Comparison of ENCODE assay signal across 24 cellular contexts in genomic region chr17:51813166-51813783, GRCh38.
"Had no signal": no experiment of that assay in that cellular context is flagged by ENCODE, and none has a peak within 500 bp of the region (broad histone marks: within the 10 kb centered on the region; RNA-seq: fewer than 3 reads in every experiment).

No MANE protein-coding gene starts in this region.

- H3K4me3 ChIP-seq: left lung, lung, neural progenitor cell, tibial nerve had no signal

- H3K4me3 Mint-ChIP-seq: activated CD4-positive, alpha-beta T cell treated with anti-CD3 and anti-CD28 coated beads, Interleukin-2, amount 10 ng/mL, durations not matched to agents 7 days and 5 days; activated CD8-positive, alpha-beta memory T cell treated with anti-CD3 and anti-CD28 coated beads, Interleukin-2, amount 10 ng/mL, durations not matched to agents 7 days and 5 days; activated CD8-positive, alpha-beta T cell treated with anti-CD3 and anti-CD28 coated beads for 36 hours; activated naive CD4-positive, alpha-beta T cell treated with anti-CD3 and anti-CD28 coated beads, Interleukin-2, amount 10 ng/mL, durations not matched to agents 7 days and 5 days; dendritic cell treated with granulocyte-macrophage colony-stimulating factor and Interleukin-4, amounts not matched to agents 40 ng/mL and 50 ng/mL, for 4 days; naive thymus-derived CD4-positive, alpha-beta T cell; neural progenitor cell; stimulated activated naive CD8-positive, alpha-beta T cell treated with anti-CD3 and anti-CD28 coated beads, Interleukin-15, Interleukin-2, amounts not matched to agents 100 ng/mL and 50 ng/mL, for 24 hours; T-helper 17 cell had no signal

- H3K27me3 Mint-ChIP-seq: activated CD8-positive, alpha-beta memory T cell treated with anti-CD3 and anti-CD28 coated beads, Interleukin-2, amount 10 ng/mL, durations not matched to agents 7 days and 5 days; activated naive CD4-positive, alpha-beta T cell treated with anti-CD3 and anti-CD28 coated beads, Interleukin-2, amount 10 ng/mL, durations not matched to agents 7 days and 5 days; progenitor cell of endocrine pancreas had no signal

- FAIRE-seq: urothelium cell line had no signal

- ATAC-seq: activated CD4-positive, CD25-positive, alpha-beta regulatory T cell treated with anti-CD3 and anti-CD28 coated beads, Interleukin-2, amount 50 U/mL, for 24 hours; activated CD8-positive, alpha-beta memory T cell treated with anti-CD3 and anti-CD28 coated beads, Interleukin-2, amount 10 ng/mL, durations not matched to agents 7 days and 5 days; activated CD8-positive, alpha-beta T cell treated with anti-CD3 and anti-CD28 coated beads for 36 hours; foreskin keratinocyte; left lung; naive thymus-derived CD4-positive, alpha-beta T cell; T-helper 17 cell had no signal

- H3K9me3 ChIP-seq: left lung had no signal

- H3K9ac ChIP-seq: neural progenitor cell had no signal

- H3K4me1 ChIP-seq: foreskin keratinocyte, left lung, neural progenitor cell, tibial nerve had no signal

- H3K36me3 ChIP-seq: left lung, neural progenitor cell, tibial nerve had no signal

- H3K4me1 Mint-ChIP-seq: activated CD4-positive, alpha-beta T cell treated with anti-CD3 and anti-CD28 coated beads, Interleukin-2, amount 10 ng/mL, durations not matched to agents 7 days and 5 days; activated CD8-positive, alpha-beta memory T cell treated with anti-CD3 and anti-CD28 coated beads, Interleukin-2, amount 10 ng/mL, durations not matched to agents 7 days and 5 days; activated naive CD4-positive, alpha-beta T cell treated with anti-CD3 and anti-CD28 coated beads, Interleukin-2, amount 10 ng/mL, durations not matched to agents 7 days and 5 days; neural progenitor cell; T-helper 17 cell had no signal

- DNase-seq: activated CD4-positive, alpha-beta T cell treated with anti-CD3 and anti-CD28 coated beads, Interleukin-2, amount 10 ng/mL, durations not matched to agents 7 days and 5 days; activated CD8-positive, alpha-beta memory T cell treated with anti-CD3 and anti-CD28 coated beads, Interleukin-2, amount 10 ng/mL, durations not matched to agents 7 days and 5 days; activated CD8-positive, alpha-beta T cell treated with anti-CD3 and anti-CD28 coated beads for 36 hours; activated effector memory CD4-positive, alpha-beta T cell treated with anti-CD3 and anti-CD28 coated beads, Interleukin-2, amount 50 U/mL, for 16 hours; activated naive CD4-positive, alpha-beta T cell treated with anti-CD3 and anti-CD28 coated beads, Interleukin-2, amount 10 ng/mL, durations not matched to agents 7 days and 5 days; activated T-cell treated with anti-CD3 and anti-CD28 coated beads for 4 hours; amygdala; effector CD4-positive, alpha-beta T cell; erythroblast; foreskin keratinocyte; naive thymus-derived CD4-positive, alpha-beta T cell; retina; stimulated activated CD4-positive, alpha-beta T cell treated with anti-CD3 and anti-CD28 coated beads, Interleukin-12 subunit alpha, Interleukin-12 subunit beta, amount 100 ng/mL, for 4 hours; stimulated activated CD4-positive, alpha-beta T cell treated with anti-CD3 and anti-CD28 coated beads, Interleukin-4, amount 100 ng/mL, for 4 hours; T-helper 17 cell had no signal

- H3K36me3 Mint-ChIP-seq: activated CD8-positive, alpha-beta memory T cell treated with anti-CD3 and anti-CD28 coated beads, Interleukin-2, amount 10 ng/mL, durations not matched to agents 7 days and 5 days; activated naive CD4-positive, alpha-beta T cell treated with anti-CD3 and anti-CD28 coated beads, Interleukin-2, amount 10 ng/mL, durations not matched to agents 7 days and 5 days; naive thymus-derived CD4-positive, alpha-beta T cell; neural progenitor cell had no signal

- H3K27me3 ChIP-seq: foreskin keratinocyte, left lung, neural progenitor cell, tibial nerve had no signal

- H3K27ac ChIP-seq: foreskin keratinocyte, left lung, neural progenitor cell, tibial nerve had no signal

- H3K9me3 Mint-ChIP-seq: activated CD4-positive, alpha-beta T cell treated with anti-CD3 and anti-CD28 coated beads, Interleukin-2, amount 10 ng/mL, durations not matched to agents 7 days and 5 days; activated CD8-positive, alpha-beta T cell treated with anti-CD3 and anti-CD28 coated beads for 36 hours; activated naive CD4-positive, alpha-beta T cell treated with anti-CD3 and anti-CD28 coated beads, Interleukin-2, amount 10 ng/mL, durations not matched to agents 7 days and 5 days; dendritic cell treated with granulocyte-macrophage colony-stimulating factor and Interleukin-4, amounts not matched to agents 40 ng/mL and 50 ng/mL, for 4 days; stimulated activated naive CD8-positive, alpha-beta T cell treated with anti-CD3 and anti-CD28 coated beads, Interleukin-15, Interleukin-2, amounts not matched to agents 100 ng/mL and 50 ng/mL, for 24 hours had no signal

- H3K27ac Mint-ChIP-seq: activated CD4-positive, alpha-beta T cell treated with anti-CD3 and anti-CD28 coated beads, Interleukin-2, amount 10 ng/mL, durations not matched to agents 7 days and 5 days; activated CD8-positive, alpha-beta memory T cell treated with anti-CD3 and anti-CD28 coated beads, Interleukin-2, amount 10 ng/mL, durations not matched to agents 7 days and 5 days; activated CD8-positive, alpha-beta T cell treated with anti-CD3 and anti-CD28 coated beads for 36 hours; activated naive CD4-positive, alpha-beta T cell treated with anti-CD3 and anti-CD28 coated beads, Interleukin-2, amount 10 ng/mL, durations not matched to agents 7 days and 5 days; dendritic cell treated with granulocyte-macrophage colony-stimulating factor and Interleukin-4, amounts not matched to agents 40 ng/mL and 50 ng/mL, for 4 days; naive thymus-derived CD4-positive, alpha-beta T cell; neural progenitor cell; progenitor cell of endocrine pancreas; stimulated activated naive CD8-positive, alpha-beta T cell treated with anti-CD3 and anti-CD28 coated beads, Interleukin-15, Interleukin-2, amounts not matched to agents 100 ng/mL and 50 ng/mL, for 24 hours; T-helper 17 cell had no signal
